ENCODE assay signal across 32 cellular contexts in the genomic region with DNA sequence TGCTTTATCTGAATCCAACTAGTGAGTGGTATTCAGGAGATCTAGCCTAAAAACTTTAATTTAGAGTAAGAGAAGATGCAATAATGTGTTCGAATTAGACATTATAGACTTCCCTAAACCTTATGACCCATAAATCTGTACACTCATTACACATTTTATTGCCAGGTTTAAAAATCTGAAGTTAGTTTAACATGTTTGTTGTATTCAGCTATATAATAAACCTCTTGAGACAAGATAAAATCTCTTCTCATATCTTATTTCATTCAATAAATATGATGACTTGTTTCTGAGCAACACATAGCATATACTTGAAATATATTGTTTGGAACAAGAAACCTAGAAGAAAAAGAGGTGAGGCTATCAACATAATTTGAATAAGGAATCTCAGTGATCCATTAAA.
"Had no signal": no experiment of that assay in that cellular context is flagged by ENCODE, and none has a peak within 500 bp of the region (broad histone marks: within the 10 kb centered on the region; RNA-seq: fewer than 3 reads in every experiment).

No MANE protein-coding gene starts in this region.

- H3K4me1 ChIP-seq: body of pancreas, esophagus muscularis mucosa, foreskin keratinocyte, gastrocnemius medialis, heart left ventricle had no signal

- DNase-seq: activated B cell treated with CpG ODN at 0.5 μM for 24 hours; activated CD4-positive, alpha-beta T cell treated with anti-CD3 and anti-CD28 coated beads for 48 hours; activated CD4-positive, alpha-beta T cell treated with anti-CD3 and anti-CD28 coated beads, Interleukin-2, amount 50 U/mL, for 1 hour; activated CD4-positive, alpha-beta T cell treated with anti-CD3 and anti-CD28 coated beads, Interleukin-2, amount 50 U/mL, for 48 hours; activated CD8-positive, alpha-beta memory T cell treated with anti-CD3 and anti-CD28 coated beads for 24 hours; activated CD8-positive, alpha-beta T cell treated with anti-CD3 and anti-CD28 coated beads for 36 hours; activated effector memory CD4-positive, alpha-beta T cell treated with Interleukin-2 at 50 U/mL for 16 hours; activated gamma-delta T cell treated with Interleukin-2 at 50 U/mL for 16 hours; activated naive CD4-positive, alpha-beta T cell treated with anti-CD3 and anti-CD28 coated beads, Interleukin-2, amount 50 U/mL, for 16 hours; activated naive CD4-positive, alpha-beta T cell treated with Interleukin-2 at 50 U/mL for 16 hours; activated T-cell treated with anti-CD3 and anti-CD28 coated beads, Interleukin-2, amount 50 U/mL, for 4 hours; amniotic stem cell; anterior cingulate cortex; body of pancreas; caudate nucleus; cortex of kidney; dermis blood vessel endothelial cell; effector CD4-positive, alpha-beta T cell; effector memory CD8-positive, alpha-beta T cell; erythroblast; foreskin keratinocyte; gastrocnemius medialis; glutamatergic neuron; heart left ventricle; T1000; WERI-Rb-1 had no signal

- ATAC-seq: activated CD4-positive, CD25-positive, alpha-beta regulatory T cell treated with anti-CD3 and anti-CD28 coated beads, Interleukin-2, amount 50 U/mL, for 24 hours; activated CD8-positive, alpha-beta T cell treated with anti-CD3 and anti-CD28 coated beads for 36 hours; activated T-cell treated with anti-CD3 and anti-CD28 coated beads, Interleukin-2, amount 50 U/mL, for 4 hours; activated T-helper 17 cell treated with anti-CD3 and anti-CD28 coated beads, Interleukin-2, amount 50 U/mL, for 72 hours; body of pancreas; effector memory CD8-positive, alpha-beta T cell; foreskin keratinocyte; gastrocnemius medialis; heart left ventricle had no signal

- H3K9me3 ChIP-seq: body of pancreas, esophagus muscularis mucosa, gastrocnemius medialis had no signal

- H3K4me3 ChIP-seq: body of pancreas, esophagus muscularis mucosa, gastrocnemius medialis, heart left ventricle had no signal

- H3K27me3 Mint-ChIP-seq: activated B cell treated with CpG ODN at 0.5 μM for 24 hours; activated CD8-positive, alpha-beta T cell treated with anti-CD3 and anti-CD28 coated beads for 36 hours; activated naive CD8-positive, alpha-beta T cell; activated T-helper 17 cell treated with anti-CD3 and anti-CD28 coated beads, Interleukin-2, amount 50 U/mL, for 72 hours; effector memory CD8-positive, alpha-beta T cell had no signal

- H3K4me1 Mint-ChIP-seq: activated B cell treated with CpG ODN at 0.5 μM for 24 hours; activated T-helper 17 cell treated with anti-CD3 and anti-CD28 coated beads, Interleukin-2, amount 50 U/mL, for 72 hours had no signal

- H3K4me3 Mint-ChIP-seq: activated B cell treated with CpG ODN at 0.5 μM for 24 hours; activated CD8-positive, alpha-beta T cell treated with anti-CD3 and anti-CD28 coated beads for 36 hours; activated naive CD8-positive, alpha-beta T cell; activated T-cell treated with anti-CD3 and anti-CD28 coated beads, Interleukin-2, amount 50 U/mL, for 4 hours; activated T-helper 17 cell treated with anti-CD3 and anti-CD28 coated beads, Interleukin-2, amount 50 U/mL, for 72 hours; effector memory CD8-positive, alpha-beta T cell; T-helper 2 cell treated with Interferon-gamma antibody and Interleukin-4, amounts not matched to agents 5 μg/mL and 100 μg/mL, for 36 hours had no signal

- H3K27me3 ChIP-seq: body of pancreas, esophagus muscularis mucosa, foreskin keratinocyte, gastrocnemius medialis, heart left ventricle had no signal

- H3K36me3 ChIP-seq: esophagus muscularis mucosa, gastrocnemius medialis, heart left ventricle, WERI-Rb-1 had no signal

- H3K27ac ChIP-seq: body of pancreas, esophagus muscularis mucosa, foreskin keratinocyte, gastrocnemius medialis, heart left ventricle, WERI-Rb-1 had no signal

- FAIRE-seq: colon had no signal

- H3K27ac Mint-ChIP-seq: activated B cell treated with CpG ODN at 0.5 μM for 24 hours; activated CD8-positive, alpha-beta T cell treated with anti-CD3 and anti-CD28 coated beads for 36 hours; activated naive CD8-positive, alpha-beta T cell; activated T-helper 17 cell treated with anti-CD3 and anti-CD28 coated beads, Interleukin-2, amount 50 U/mL, for 72 hours; effector memory CD8-positive, alpha-beta T cell; T-helper 2 cell treated with Interferon-gamma antibody and Interleukin-4, amounts not matched to agents 5 μg/mL and 100 μg/mL, for 36 hours had no signal

- H3K36me3 Mint-ChIP-seq: activated naive CD8-positive, alpha-beta T cell had no signal
